Comparison of ENCODE assay signal across 8 cellular contexts in the genomic region with DNA sequence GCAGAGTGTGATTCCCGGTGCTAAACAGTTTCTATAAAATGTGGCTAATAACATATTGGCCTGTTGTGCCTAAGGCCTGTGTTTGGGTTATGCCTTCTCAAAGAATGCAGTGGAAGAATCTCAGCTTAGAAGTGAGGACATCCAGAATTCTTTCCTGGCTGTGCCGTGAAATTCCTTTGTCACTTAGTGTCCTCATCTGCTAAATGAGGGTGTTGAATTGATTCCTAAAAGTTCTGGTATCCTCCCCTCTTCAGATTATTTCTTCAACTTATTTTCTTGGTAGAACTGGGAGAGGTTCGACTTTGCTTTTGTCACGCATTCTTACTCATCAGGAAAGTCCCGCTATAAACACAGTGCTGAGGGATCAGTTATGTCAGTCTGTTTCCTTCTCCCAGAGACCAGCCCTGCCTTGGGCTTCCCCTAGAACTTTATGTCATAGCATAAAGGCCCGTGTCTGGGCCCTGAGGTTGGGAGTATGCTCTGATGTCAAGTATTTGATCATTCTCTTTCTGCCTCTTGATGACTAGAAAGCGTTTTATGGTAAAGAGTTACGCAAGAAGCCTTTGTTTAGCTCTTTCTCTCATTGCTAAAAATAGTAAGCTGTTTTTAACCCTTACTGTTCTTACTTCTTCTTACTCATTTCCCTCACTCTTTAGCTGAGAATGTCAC. TPM values are rescaled to one million over a fixed set of nuclear protein-coding genes. Genes with fewer than 3 reads are reported as not detected.
A peak's percentile ranks its signal among the peaks of the same experiment; 100 is the strongest.
DNase-seq lines count a peak whose midpoint lies in the region; ATAC-seq, FAIRE-seq and TF ChIP-seq lines count a peak whose summit lies in the region.

No MANE protein-coding gene starts in this region.

- WGBS in A549 (ENCODE audit: missing lambda C conversion rate), result 17% methylated on average over 8 of the region's 8 CpGs
- WGBS in stomach, 5 donors, result 54 to 72% (median 65%) methylated on average over 8 of the region's 8 CpGs

- H3K27ac ChIP-seq in A549 (peak overlapping the region; percentile 85 to 90), stomach (peak overlapping the region in 1 of 5 donors; percentile 23), tibial artery (no peak overlapping the region)

- TF ChIP-seq POLR2A in A549 (IDR thresholded peaks at IDR 0.05; ENCODE audit: low read length) (no peak), stomach (IDR thresholded peaks at IDR 0.05) (no peak)

- H3K27me3 ChIP-seq in stomach (no peaks in the 10 kb centered on the region), tibial artery (no peaks in the 10 kb centered on the region)

- no peak for TF ChIP-seq CTCF in A549 (IDR thresholded peaks at IDR 0.05)
- TF ChIP-seq CTCF in stomach (IDR thresholded peaks at IDR 0.05), result no peak
- TF ChIP-seq CTCF in tibial artery (IDR thresholded peaks at IDR 0.05), result no peak

- TF ChIP-seq EP300 in A549 (IDR thresholded peaks at IDR 0.05) (peak; percentile 27 to 71; a peak in 2 of 5 replicates), stomach (IDR thresholded peaks at IDR 0.05) (no peak)

- POLR2A ChIA-PET in A549 (lab: Yijun Ruan, JAX), result interaction anchor here (0.5 to 2.5 kb wide), 3 partner anchors 14 to 292 kb away, joined by 4 to 14 read pairs (median 11); no protein-coding TSS in a partner anchor

- intact Hi-C loops in left cardiac atrium (cut with DNase I), result no loop called here
- intact Hi-C loops in stomach (cut with DNase I; ENCODE audit: low total_unique reads), result no loop called here
- intact Hi-C loops in tibial artery (cut with DNase I; ENCODE audit: low total_unique reads), result no loop called here

- peak; percentile 76 for FAIRE-seq in A549 (lab: Jason Lieb, UNC)

- H3K4me3 ChIP-seq in A549, result 0 out of 3 replicates have a peak overlapping the region, but pooled peaks have one; percentile 2
- no peak overlapping the region for H3K4me3 ChIP-seq in stomach
- H3K4me3 ChIP-seq in tibial artery, result no peak overlapping the region

- H3K4me2 ChIP-seq in A549, result peak overlapping the region; percentile 54

- DNase-seq in A549 (ENCODE audit: low read depth in 1 of 2, low spot score in 1 of 2) (peak; percentile 67 to 88), UCSD-AML1 (lab: John Stamatoyannopoulos, UW; ENCODE audit: unreplicated experiment) (peak; percentile 12), left cardiac atrium (no peak), stomach (no peak), tibial artery (no peak), islet precursor cell (no peak)

- H3K4me1 ChIP-seq in A549 (peaks cover 53% of the 10 kb centered on the region), stomach (peaks cover 0 to 28% (median 3%) of the 10 kb centered on the region in 4 donors), tibial artery (no peaks in the 10 kb centered on the region)

- H3K9me3 ChIP-seq in A549 (no peaks in the 10 kb centered on the region), stomach (no peaks in the 10 kb centered on the region), tibial artery (no peaks in the 10 kb centered on the region)

- ATAC-seq in A549, result peak; percentile 89 to 96
- peak; percentile 67 for ATAC-seq in GM18870 (IDR thresholded peaks at IDR 0.05; ENCODE audit: unreplicated experiment)
- peak; percentile 62 for ATAC-seq in HG03095 (IDR thresholded peaks at IDR 0.05; ENCODE audit: unreplicated experiment)
- peak; percentile 38 to 41 for ATAC-seq in left cardiac atrium

- CTCF ChIA-PET in A549 (lab: Yijun Ruan, JAX), result interaction anchor here (0.7 to 2.5 kb wide), 5 partner anchors 18 to 306 kb away, joined by 4 to 15 read pairs (median 4); no protein-coding TSS in a partner anchor

- no peak for TF ChIP-seq RAD21 in A549 (conservative IDR thresholded peaks at IDR 0.05 in 1 of 2, IDR thresholded peaks at IDR 0.05 in 1 of 2)

- H3K36me3 ChIP-seq in stomach (peaks cover 10 to 75% (median 65%) of the 10 kb centered on the region in 4 donors), tibial artery (peaks cover 43 to 69% (median 65%) of the 10 kb centered on the region in 3 donors)

TF ChIP-seq in A549, 52 proteins besides CTCF, POLR2A, EP300 and RAD21:
- TF ChIP-seq FOSB (CRISPR knock-in tag; IDR thresholded peaks at IDR 0.05), result 0 out of 2 replicates have a peak, but pooled peaks have one; percentile 22
- TF ChIP-seq SREBF2 (IDR thresholded peaks at IDR 0.05), result no peak
- TF ChIP-seq MAFK (IDR thresholded peaks at IDR 0.05; ENCODE audit: partially characterized antibody), result peak; percentile 34
- no peak for TF ChIP-seq HDAC2 (IDR thresholded peaks at IDR 0.05)
- TF ChIP-seq FOSL2 (IDR thresholded peaks at IDR 0.05), result 0 out of 2 replicates have a peak, but pooled peaks have one; percentile 12
- TF ChIP-seq FOSL2 (CRISPR knock-in tag; IDR thresholded peaks at IDR 0.05), result peak; percentile 80
- peak; percentile 45; the same call in 1 of the 2 replicates for TF ChIP-seq JUNB (IDR thresholded peaks at IDR 0.05)
- TF ChIP-seq USF2 (IDR thresholded peaks at IDR 0.05), result no peak
- no peak for TF ChIP-seq NPAS2 (CRISPR knock-in tag; IDR thresholded peaks at IDR 0.05; ENCODE audit: borderline replicate concordance)
- no peak for TF ChIP-seq EHMT2 (IDR thresholded peaks at IDR 0.05; ENCODE audit: low read depth)
- TF ChIP-seq, protein P1, sequence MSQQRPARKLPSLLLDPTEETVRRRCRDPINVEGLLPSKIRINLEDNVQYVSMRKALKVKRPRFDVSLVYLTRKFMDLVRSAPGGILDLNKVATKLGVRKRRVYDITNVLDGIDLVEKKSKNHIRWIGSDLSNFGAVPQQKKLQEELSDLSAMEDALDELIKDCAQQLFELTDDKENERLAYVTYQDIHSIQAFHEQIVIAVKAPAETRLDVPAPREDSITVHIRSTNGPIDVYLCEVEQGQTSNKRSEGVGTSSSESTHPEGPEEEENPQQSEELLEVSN (IDR thresholded peaks at IDR 0.05; ENCODE audit: borderline replicate concordance, low read depth), result no peak
- no peak for TF ChIP-seq ZNF302 (CRISPR knock-in tag; IDR thresholded peaks at IDR 0.05)
- peak; percentile 42; the same call in 1 of the 2 replicates for TF ChIP-seq GATA3 (IDR thresholded peaks at IDR 0.05; ENCODE audit: borderline replicate concordance)
- TF ChIP-seq CEBPB (IDR thresholded peaks at IDR 0.05), result peak; percentile 61 to 81; a peak in 3 of 4 replicates
- TF ChIP-seq KDM5A (IDR thresholded peaks at IDR 0.05), result no peak
- TF ChIP-seq JUN (IDR thresholded peaks at IDR 0.05), result peak in 1 of 2 experiments; percentile 50; a peak in 1 of 5 replicates
TF ChIP-seq in A549: peak in this region for 7.

RNA-seq across cellular contexts. Expression of gene MTAP, which starts 29.5 kb away (rescaled TPM):
- 2.4 and 4.1 TPM in 2 replicates for polyA plus RNA-seq in A549 (2011; rRNA removed)
- polyA plus RNA-seq in A549 (2012; cell fraction: cytosol; rRNA removed), result 0.91 and 0.95 TPM in 2 replicates
- 2.8 TPM in 2 replicates for polyA plus RNA-seq in A549 (2012; cell fraction: nucleus; rRNA removed)
- polyA plus RNA-seq in A549 (2017; fragmentation: RNase III; extraction: RNeasy Plus Mini Kit Qiagen cat#74134 plus additional on column Dnase treatment), result 35.4 to 47.5 TPM (median 35.6 TPM) in 3 replicates
- 10.2 and 19.3 TPM in 2 replicates for polyA minus RNA-seq in A549 (2011; rRNA and poly(A)+ RNA removed)
- 10 to 100 TPM; 19.6 to 21.3 TPM for total RNA-seq in left cardiac atrium
- total RNA-seq in stomach, result 10 to 100 TPM in 4 of 5 donors, 1 to 10 TPM in 1; 1.2 to 38.4 (median 17.9) TPM
- polyA plus RNA-seq in stomach, result 10 to 100 TPM in 2 of 3 donors, 1 to 10 TPM in 1; 8.8 to 14.1 (median 10.1) TPM

Comparison
In these comparisons a context has a peak if more than half of its experiments do, and no peak if none do; other contexts are left out.
1. ATAC-seq: peak in every context shown above with its lines; median percentile 92 in A549; 67 in GM18870; 62 in HG03095; 40 in left cardiac atrium.
2. DNase-seq: peak in A549 (2 of 2) and UCSD-AML1 (single experiment); none in left cardiac atrium (single experiment), stomach (single experiment), tibial artery (0 of 2) and islet precursor cell (single experiment).
3. H3K27ac ChIP-seq: peak in A549 (2 of 2); none in tibial artery (0 of 2).